1 cellular context compared by ENCODE assay signal in the genomic region with DNA sequence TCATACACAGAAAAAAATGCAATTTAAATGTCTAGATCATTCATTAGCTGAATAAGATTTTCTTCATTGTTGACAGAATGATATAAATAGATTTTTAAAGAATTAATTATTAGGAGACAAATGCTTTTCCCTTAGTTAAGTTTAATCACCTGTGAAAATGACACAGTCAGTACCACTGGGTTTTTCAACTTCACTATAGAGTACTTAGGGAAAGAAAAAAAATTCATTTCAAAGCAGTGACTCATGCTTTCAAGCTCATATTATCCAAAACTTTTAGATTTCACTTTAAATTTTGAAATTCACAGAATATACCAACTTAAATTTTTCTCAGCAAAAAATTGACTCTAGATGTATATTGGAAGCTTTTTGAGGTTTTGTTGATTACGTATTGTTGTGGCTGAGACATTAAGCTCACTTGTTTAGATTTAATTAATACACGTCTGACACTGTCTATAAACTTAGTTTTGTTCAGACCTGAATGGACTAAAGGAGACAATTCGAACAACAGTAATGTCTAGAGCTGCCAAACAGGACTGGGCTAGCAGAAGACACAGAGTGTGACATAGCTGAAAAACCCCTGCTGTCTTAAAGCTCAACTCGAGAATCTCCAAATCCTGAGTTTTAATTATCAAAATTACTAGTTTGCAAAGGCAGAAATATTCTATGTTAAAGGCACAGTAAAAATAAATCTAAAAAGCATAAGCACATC.
TF ChIP-seq lines count a peak whose summit lies in the region.

No MANE protein-coding gene starts in this region.

TF ChIP-seq in endothelial cell of umbilical vein, 7 proteins besides CTCF, POLR2A, EP300 and RAD21 (continued from another document):
- TF ChIP-seq, protein P1, sequence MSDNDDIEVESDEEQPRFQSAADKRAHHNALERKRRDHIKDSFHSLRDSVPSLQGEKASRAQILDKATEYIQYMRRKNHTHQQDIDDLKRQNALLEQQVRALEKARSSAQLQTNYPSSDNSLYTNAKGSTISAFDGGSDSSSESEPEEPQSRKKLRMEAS (IDR thresholded peaks at IDR 0.05; ENCODE audit: insufficient read depth, insufficient read length): no peak
- TF ChIP-seq FOS (IDR thresholded peaks at IDR 0.05; ENCODE audit: borderline replicate concordance, insufficient read depth, low read length): peak; percentile 11
